Comparison of ENCODE assay signal across 8 cellular contexts in the genomic region with DNA sequence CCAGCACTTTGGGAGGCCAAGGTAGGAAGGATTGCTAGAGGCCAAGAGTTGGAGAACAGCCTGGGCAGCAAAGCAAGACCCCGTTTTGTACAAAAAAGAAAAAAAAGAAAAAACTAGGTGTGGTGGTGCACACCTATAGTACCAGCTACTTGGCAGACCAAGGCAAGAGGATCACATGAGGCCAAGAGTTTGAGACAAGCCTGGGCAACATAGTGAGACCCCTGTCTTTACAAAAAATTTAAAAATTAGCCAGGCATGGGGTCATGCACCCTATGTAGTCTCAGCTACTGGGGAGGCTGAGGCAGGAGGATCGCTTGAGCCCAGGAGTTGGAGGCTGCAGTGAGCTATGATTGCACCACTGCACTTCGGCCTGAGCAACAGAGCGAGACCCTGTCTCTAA. TPM values are rescaled to one million over a fixed set of nuclear protein-coding genes. Genes with fewer than 3 reads are reported as not detected.
A peak's percentile ranks its signal among the peaks of the same experiment; 100 is the strongest.
DNase-seq lines count a peak whose midpoint lies in the region; TF ChIP-seq lines count a peak whose summit lies in the region.
"Not testable (repeated sequence)": the region's sequence is repeated elsewhere in the genome, so short reads cannot be mapped to it uniquely, and the experiment has no call there.
"Had no signal": no experiment of that assay in that cellular context is flagged by ENCODE, and none has a peak within 500 bp of the region (broad histone marks: within the 10 kb centered on the region; RNA-seq: fewer than 3 reads in every experiment).

No MANE protein-coding gene starts in this region.

- not testable (repeated sequence) for H3K27me3 Mint-ChIP-seq in IgD-negative memory B cell; activated CD4-positive, alpha-beta T cell treated with anti-CD3 and anti-CD28 coated beads, Interleukin-2, amount 10 ng/mL, durations not matched to agents 7 days and 5 days; activated naive CD4-positive, alpha-beta T cell treated with anti-CD3 and anti-CD28 coated beads for 36 hours (ENCODE audit: low read depth)

- DNase-seq in activated CD4-positive, alpha-beta T cell treated with anti-CD3 and anti-CD28 coated beads, Interleukin-2, amount 10 ng/mL, durations not matched to agents 7 days and 5 days; activated naive CD4-positive, alpha-beta T cell treated with anti-CD3 and anti-CD28 coated beads for 36 hours; effector memory CD4-positive, alpha-beta T cell: not testable (repeated sequence)

- not testable (repeated sequence) for H3K36me3 Mint-ChIP-seq in IgD-negative memory B cell
- H3K36me3 Mint-ChIP-seq in activated CD4-positive, alpha-beta T cell treated with anti-CD3 and anti-CD28 coated beads, Interleukin-2, amount 10 ng/mL, durations not matched to agents 7 days and 5 days (ENCODE audit: low read depth) = peaks cover 70% of the 10 kb centered on the region
- peaks cover 55% of the 10 kb centered on the region for H3K36me3 Mint-ChIP-seq in activated naive CD4-positive, alpha-beta T cell treated with anti-CD3 and anti-CD28 coated beads for 36 hours (ENCODE audit: low read depth)

- intact Hi-C loops in activated naive CD4-positive, alpha-beta T cell treated with anti-CD3 and anti-CD28 coated beads for 36 hours (cut with micrococcal nuclease) = loop anchor here (5.0 kb wide), 1 partner anchor 377 kb away; no protein-coding TSS in a partner anchor

- H3K27ac Mint-ChIP-seq in IgD-negative memory B cell = peak overlapping the region; percentile 15 to 63 (median 57)
- peak overlapping the region; percentile 86 for H3K27ac Mint-ChIP-seq in activated CD4-positive, alpha-beta T cell treated with anti-CD3 and anti-CD28 coated beads, Interleukin-2, amount 10 ng/mL, durations not matched to agents 7 days and 5 days
- H3K27ac Mint-ChIP-seq in activated naive CD4-positive, alpha-beta T cell treated with anti-CD3 and anti-CD28 coated beads for 36 hours = peak overlapping the region; percentile 90

- H3K9me3 Mint-ChIP-seq in IgD-negative memory B cell; activated CD4-positive, alpha-beta T cell treated with anti-CD3 and anti-CD28 coated beads, Interleukin-2, amount 10 ng/mL, durations not matched to agents 7 days and 5 days; activated naive CD4-positive, alpha-beta T cell treated with anti-CD3 and anti-CD28 coated beads for 36 hours: not testable (repeated sequence)

- H3K9ac ChIP-seq in BLaER1 = not testable (repeated sequence)

- H3K4me1 ChIP-seq in BLaER1 (peaks cover 80% of the 10 kb centered on the region), neutrophil (ENCODE audit: control insufficient read depth in 1 of 2, insufficient read depth in 1 of 2, low read depth in 1 of 2, low read length in 1 of 2) (peaks cover 53 to 54% of the 10 kb centered on the region in 2 experiments)
- peaks cover 55% of the 10 kb centered on the region for H3K4me1 ChIP-seq in effector memory CD4-positive, alpha-beta T cell (ENCODE audit: control insufficient read depth, insufficient read depth, low read length, poor library complexity, severe bottlenecking)

- H3K27me3 ChIP-seq in BLaER1; effector memory CD4-positive, alpha-beta T cell (replicated peaks; ENCODE audit: control insufficient read depth, insufficient read depth, low read length, poor library complexity, severe bottlenecking); neutrophil: not testable (repeated sequence)

- peaks cover 94% of the 10 kb centered on the region for H4K20me1 ChIP-seq in BLaER1

- H3K36me3 ChIP-seq in BLaER1 (peaks cover 100% of the 10 kb centered on the region), neutrophil (peaks cover 97% of the 10 kb centered on the region)
- peaks cover 61% of the 10 kb centered on the region for H3K36me3 ChIP-seq in effector memory CD4-positive, alpha-beta T cell (ENCODE audit: control insufficient read depth, insufficient read depth, low read length)

- H3K4me1 Mint-ChIP-seq in IgD-negative memory B cell = peaks cover 0 to 23% (median 20%) of the 10 kb centered on the region in 3 donors
- H3K4me1 Mint-ChIP-seq in activated CD4-positive, alpha-beta T cell treated with anti-CD3 and anti-CD28 coated beads, Interleukin-2, amount 10 ng/mL, durations not matched to agents 7 days and 5 days = peaks cover 66% of the 10 kb centered on the region
- peaks cover 52% of the 10 kb centered on the region for H3K4me1 Mint-ChIP-seq in activated naive CD4-positive, alpha-beta T cell treated with anti-CD3 and anti-CD28 coated beads for 36 hours (ENCODE audit: low read depth)

- not testable (repeated sequence) for H3K4me3 ChIP-seq in BLaER1
- H3K4me3 ChIP-seq in effector memory CD4-positive, alpha-beta T cell (ENCODE audit: insufficient read depth, low read depth, low read length, poor library complexity, severe bottlenecking) = peak overlapping the region; percentile 24
- H3K4me3 ChIP-seq in neutrophil (ENCODE audit: low read depth in 1 of 2, low read length in 1 of 2) = peak overlapping the region in 1 of 2 experiments; percentile 57

- CTCF ChIA-PET in activated CD4-positive, alpha-beta T cell treated with anti-CD3 and anti-CD28 coated beads, Interleukin-2, amount 10 ng/mL, durations not matched to agents 7 days and 5 days (lab: Charles Lee) = interaction anchor here (0.9 to 3.4 kb wide), 3 partner anchors 11 to 42 kb away, joined by 3 to 18 read pairs (median 4); a partner anchor contains a TSS
- CTCF ChIA-PET in activated naive CD4-positive, alpha-beta T cell treated with anti-CD3 and anti-CD28 coated beads for 36 hours (lab: Charles Lee) = interaction anchor here (0.6 to 8.4 kb wide), 3 partner anchors 15 to 43 kb away, joined by 3 to 110 read pairs (median 5); a partner anchor contains a TSS

- POLR2A ChIA-PET in activated CD4-positive, alpha-beta T cell treated with anti-CD3 and anti-CD28 coated beads, Interleukin-2, amount 10 ng/mL, durations not matched to agents 7 days and 5 days (lab: Charles Lee) = not testable (repeated sequence)

- peak overlapping the region in 1 of 4 donors; percentile 88 for H3K4me3 Mint-ChIP-seq in IgD-negative memory B cell
- H3K4me3 Mint-ChIP-seq in activated CD4-positive, alpha-beta T cell treated with anti-CD3 and anti-CD28 coated beads, Interleukin-2, amount 10 ng/mL, durations not matched to agents 7 days and 5 days = peak overlapping the region; percentile 45
- not testable (repeated sequence) for H3K4me3 Mint-ChIP-seq in activated naive CD4-positive, alpha-beta T cell treated with anti-CD3 and anti-CD28 coated beads for 36 hours

- not testable (repeated sequence) for TF ChIP-seq CTCF in neutrophil (IDR thresholded peaks at IDR 0.05)

- peak overlapping the region; percentile 66; the same call in 1 of the 2 replicates for H3K4me2 ChIP-seq in BLaER1

- H3K27ac ChIP-seq in BLaER1 = not testable (repeated sequence)
- peak overlapping the region; percentile 66 for H3K27ac ChIP-seq in effector memory CD4-positive, alpha-beta T cell (ENCODE audit: insufficient read depth, low read length, poor library complexity, severe bottlenecking)
- H3K27ac ChIP-seq in neutrophil = peak overlapping the region; percentile 98

- H3K9me3 ChIP-seq in BLaER1; effector memory CD4-positive, alpha-beta T cell (ENCODE audit: control insufficient read depth, low read length); neutrophil: not testable (repeated sequence)

RNA-seq across cellular contexts. Expression of a gene that starts 14.7 kb away (rescaled TPM):
- 18.1 TPM for polyA plus RNA-seq in IgD-negative memory B cell
- 100 to 1,000 TPM; 106 to 114 TPM for total RNA-seq in activated CD4-positive, alpha-beta T cell treated with anti-CD3 and anti-CD28 coated beads, Interleukin-2, amount 10 ng/mL, durations not matched to agents 7 days and 5 days
- total RNA-seq in activated naive CD4-positive, alpha-beta T cell treated with anti-CD3 and anti-CD28 coated beads for 36 hours = 100 to 1,000 TPM; 117 to 125 TPM

RNA-seq across cellular contexts. Expression of a gene that starts 15.5 kb away (rescaled TPM):
- polyA plus RNA-seq in IgD-negative memory B cell = not detected
- total RNA-seq in activated CD4-positive, alpha-beta T cell treated with anti-CD3 and anti-CD28 coated beads, Interleukin-2, amount 10 ng/mL, durations not matched to agents 7 days and 5 days = under 1 TPM; 0.50 to 0.97 TPM
- under 1 TPM; 0.83 to 0.89 TPM for total RNA-seq in activated naive CD4-positive, alpha-beta T cell treated with anti-CD3 and anti-CD28 coated beads for 36 hours

RNA-seq across cellular contexts. Expression of a gene that starts 26.7 kb away (rescaled TPM):
- polyA plus RNA-seq in IgD-negative memory B cell = not detected
- total RNA-seq in activated CD4-positive, alpha-beta T cell treated with anti-CD3 and anti-CD28 coated beads, Interleukin-2, amount 10 ng/mL, durations not matched to agents 7 days and 5 days = not detected
- not detected for total RNA-seq in activated naive CD4-positive, alpha-beta T cell treated with anti-CD3 and anti-CD28 coated beads for 36 hours
- total RNA-seq: A172, RPMI7951 had no signal

RNA-seq across cellular contexts. Expression of a gene that starts 50.7 kb away (rescaled TPM):
- 8.9 TPM for polyA plus RNA-seq in IgD-negative memory B cell
- 10 to 100 TPM; 14.8 to 15.3 TPM for total RNA-seq in activated CD4-positive, alpha-beta T cell treated with anti-CD3 and anti-CD28 coated beads, Interleukin-2, amount 10 ng/mL, durations not matched to agents 7 days and 5 days
- 1 to 10 TPM; 3.1 to 3.5 TPM for total RNA-seq in activated naive CD4-positive, alpha-beta T cell treated with anti-CD3 and anti-CD28 coated beads for 36 hours
